Comparison of ENCODE assay signal across 2 cellular contexts in the genomic region with DNA sequence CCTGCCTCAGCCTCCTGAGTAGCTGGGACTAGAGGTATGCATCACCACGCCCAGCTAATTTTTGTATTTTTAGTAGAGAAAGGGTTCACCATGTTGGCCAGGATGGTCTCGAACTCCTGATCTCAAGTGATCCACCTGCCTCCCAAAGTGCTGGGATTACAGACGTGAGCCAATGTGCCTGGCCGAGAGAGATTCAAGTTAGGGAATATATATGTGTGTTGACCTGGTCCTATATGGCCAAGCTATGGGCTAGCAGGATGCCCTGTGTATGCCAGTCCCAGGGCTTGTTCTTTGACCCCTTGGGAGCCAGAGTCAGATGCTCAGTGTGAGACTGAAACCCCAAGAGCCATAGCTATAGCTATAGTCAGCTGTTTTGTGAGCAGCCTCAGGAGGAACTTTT.
TF ChIP-seq lines count a peak whose summit lies in the region.

No MANE protein-coding gene starts in this region.

TF ChIP-seq in GM23338, 12 proteins besides CTCF, POLR2A, EP300 and RAD21 (continues in another document):
- TF ChIP-seq, protein P1, sequence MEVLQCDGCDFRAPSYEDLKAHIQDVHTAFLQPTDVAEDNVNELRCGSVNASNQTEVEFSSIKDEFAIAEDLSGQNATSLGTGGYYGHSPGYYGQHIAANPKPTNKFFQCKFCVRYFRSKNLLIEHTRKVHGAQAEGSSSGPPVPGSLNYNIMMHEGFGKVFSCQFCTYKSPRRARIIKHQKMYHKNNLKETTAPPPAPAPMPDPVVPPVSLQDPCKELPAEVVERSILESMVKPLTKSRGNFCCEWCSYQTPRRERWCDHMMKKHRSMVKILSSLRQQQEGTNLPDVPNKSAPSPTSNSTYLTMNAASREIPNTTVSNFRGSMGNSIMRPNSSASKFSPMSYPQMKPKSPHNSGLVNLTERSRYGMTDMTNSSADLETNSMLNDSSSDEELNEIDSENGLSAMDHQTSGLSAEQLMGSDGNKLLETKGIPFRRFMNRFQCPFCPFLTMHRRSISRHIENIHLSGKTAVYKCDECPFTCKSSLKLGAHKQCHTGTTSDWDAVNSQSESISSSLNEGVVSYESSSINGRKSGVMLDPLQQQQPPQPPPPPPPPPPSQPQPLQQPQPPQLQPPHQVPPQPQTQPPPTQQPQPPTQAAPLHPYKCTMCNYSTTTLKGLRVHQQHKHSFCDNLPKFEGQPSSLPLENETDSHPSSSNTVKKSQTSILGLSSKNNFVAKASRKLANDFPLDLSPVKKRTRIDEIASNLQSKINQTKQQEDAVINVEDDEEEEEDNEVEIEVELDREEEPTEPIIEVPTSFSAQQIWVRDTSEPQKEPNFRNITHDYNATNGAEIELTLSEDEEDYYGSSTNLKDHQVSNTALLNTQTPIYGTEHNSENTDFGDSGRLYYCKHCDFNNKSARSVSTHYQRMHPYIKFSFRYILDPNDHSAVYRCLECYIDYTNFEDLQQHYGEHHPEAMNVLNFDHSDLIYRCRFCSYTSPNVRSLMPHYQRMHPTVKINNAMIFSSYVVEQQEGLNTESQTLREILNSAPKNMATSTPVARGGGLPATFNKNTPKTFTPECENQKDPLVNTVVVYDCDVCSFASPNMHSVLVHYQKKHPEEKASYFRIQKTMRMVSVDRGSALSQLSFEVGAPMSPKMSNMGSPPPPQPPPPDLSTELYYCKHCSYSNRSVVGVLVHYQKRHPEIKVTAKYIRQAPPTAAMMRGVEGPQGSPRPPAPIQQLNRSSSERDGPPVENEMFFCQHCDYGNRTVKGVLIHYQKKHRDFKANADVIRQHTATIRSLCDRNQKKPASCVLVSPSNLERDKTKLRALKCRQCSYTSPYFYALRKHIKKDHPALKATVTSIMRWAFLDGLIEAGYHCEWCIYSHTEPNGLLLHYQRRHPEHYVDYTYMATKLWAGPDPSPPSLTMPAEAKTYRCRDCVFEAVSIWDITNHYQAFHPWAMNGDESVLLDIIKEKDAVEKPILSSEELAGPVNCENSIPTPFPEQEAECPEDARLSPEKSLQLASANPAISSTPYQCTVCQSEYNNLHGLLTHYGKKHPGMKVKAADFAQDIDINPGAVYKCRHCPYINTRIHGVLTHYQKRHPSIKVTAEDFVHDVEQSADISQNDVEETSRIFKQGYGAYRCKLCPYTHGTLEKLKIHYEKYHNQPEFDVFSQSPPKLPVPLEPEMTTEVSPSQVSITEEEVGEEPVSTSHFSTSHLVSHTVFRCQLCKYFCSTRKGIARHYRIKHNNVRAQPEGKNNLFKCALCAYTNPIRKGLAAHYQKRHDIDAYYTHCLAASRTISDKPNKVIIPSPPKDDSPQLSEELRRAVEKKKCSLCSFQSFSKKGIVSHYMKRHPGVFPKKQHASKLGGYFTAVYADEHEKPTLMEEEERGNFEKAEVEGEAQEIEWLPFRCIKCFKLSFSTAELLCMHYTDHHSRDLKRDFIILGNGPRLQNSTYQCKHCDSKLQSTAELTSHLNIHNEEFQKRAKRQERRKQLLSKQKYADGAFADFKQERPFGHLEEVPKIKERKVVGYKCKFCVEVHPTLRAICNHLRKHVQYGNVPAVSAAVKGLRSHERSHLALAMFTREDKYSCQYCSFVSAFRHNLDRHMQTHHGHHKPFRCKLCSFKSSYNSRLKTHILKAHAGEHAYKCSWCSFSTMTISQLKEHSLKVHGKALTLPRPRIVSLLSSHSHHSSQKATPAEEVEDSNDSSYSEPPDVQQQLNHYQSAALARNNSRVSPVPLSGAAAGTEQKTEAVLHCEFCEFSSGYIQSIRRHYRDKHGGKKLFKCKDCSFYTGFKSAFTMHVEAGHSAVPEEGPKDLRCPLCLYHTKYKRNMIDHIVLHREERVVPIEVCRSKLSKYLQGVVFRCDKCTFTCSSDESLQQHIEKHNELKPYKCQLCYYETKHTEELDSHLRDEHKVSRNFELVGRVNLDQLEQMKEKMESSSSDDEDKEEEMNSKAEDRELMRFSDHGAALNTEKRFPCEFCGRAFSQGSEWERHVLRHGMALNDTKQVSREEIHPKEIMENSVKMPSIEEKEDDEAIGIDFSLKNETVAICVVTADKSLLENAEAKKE (CRISPR knock-in tag; IDR thresholded peaks at IDR 0.05) = no peak
- TF ChIP-seq CREB1 (CRISPR knock-in tag; IDR thresholded peaks at IDR 0.05; ENCODE audit: low read depth) (no peak), EZH2phosphoT487 (IDR thresholded peaks at IDR 0.05; ENCODE audit: unreplicated experiment) (no peak), NANOG (IDR thresholded peaks at IDR 0.05; ENCODE audit: borderline replicate concordance) (no peak), STAT1 (IDR thresholded peaks at IDR 0.05; ENCODE audit: unreplicated experiment) (no peak), REST (IDR thresholded peaks at IDR 0.05; ENCODE audit: unreplicated experiment) (no peak), ZNF114 (CRISPR knock-in tag; IDR thresholded peaks at IDR 0.05) (no peak), ETS1 (IDR thresholded peaks at IDR 0.05) (no peak), POLR2AphosphoS5 (IDR thresholded peaks at IDR 0.05; ENCODE audit: low read depth) (no peak), JUNB (IDR thresholded peaks at IDR 0.05; ENCODE audit: unreplicated experiment) (no peak)

TF ChIP-seq in SK-N-SH, 30 proteins besides CTCF, POLR2A, EP300 and RAD21:
- TF ChIP-seq RXRA (IDR thresholded peaks at IDR 0.05; ENCODE audit: borderline replicate concordance, low read depth) = no peak
- no peak for TF ChIP-seq YY1 (IDR thresholded peaks at IDR 0.05; ENCODE audit: low read depth)
- TF ChIP-seq NRF1 (IDR thresholded peaks at IDR 0.05; ENCODE audit: low read depth, low read length) = no peak
- no peak for TF ChIP-seq TCF12 (IDR thresholded peaks at IDR 0.05)
- no peak for TF ChIP-seq REST (IDR thresholded peaks at IDR 0.05; ENCODE audit: low read depth, low read length)
- TF ChIP-seq USF2 (IDR thresholded peaks at IDR 0.05; ENCODE audit: borderline replicate concordance, low read depth, low read length) = no peak
- TF ChIP-seq JUND (IDR thresholded peaks at IDR 0.05) = no peak
- no peak for TF ChIP-seq EZH2phosphoT487 (IDR thresholded peaks at IDR 0.05; ENCODE audit: borderline replicate concordance, low read depth)
